In the genomic region with DNA sequence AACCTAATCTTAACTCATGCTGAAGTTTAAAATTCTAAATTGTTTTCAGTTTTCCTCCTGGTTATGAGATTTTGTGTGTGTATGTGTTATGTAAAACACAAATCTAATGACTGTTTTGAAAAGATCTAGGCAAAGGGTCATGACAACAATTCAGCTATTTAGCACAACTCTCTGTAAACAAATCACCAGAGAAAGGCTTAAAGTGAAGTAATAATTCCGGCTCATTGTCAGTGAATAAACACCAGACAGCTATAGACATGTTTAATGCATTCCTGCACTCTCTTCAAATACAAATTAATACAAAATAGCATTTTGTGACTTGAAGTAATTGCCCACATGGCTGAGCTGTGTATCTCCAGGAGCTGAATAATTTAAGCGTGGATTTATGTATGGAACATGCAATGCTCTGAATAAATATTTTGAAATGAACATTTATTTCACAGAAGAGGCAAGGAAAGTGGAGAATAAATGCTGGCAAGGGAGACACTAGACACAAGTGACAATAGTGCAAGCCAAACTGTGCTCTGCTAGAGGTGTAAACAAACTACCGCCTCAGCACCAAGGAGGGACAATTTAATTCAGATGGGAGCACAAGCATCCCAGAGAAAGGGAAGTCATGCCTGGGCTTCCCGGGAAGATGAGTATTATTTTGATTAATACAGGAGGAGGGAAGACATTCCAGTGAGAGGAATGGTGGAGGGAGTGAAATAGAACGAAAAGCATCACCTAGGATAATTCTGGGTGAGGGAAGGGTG, we compare ENCODE assay signal across 7 cellular contexts.
A peak's percentile ranks its signal among the peaks of the same experiment; 100 is the strongest.
DNase-seq lines count a peak whose midpoint lies in the region; ATAC-seq lines count a peak whose summit lies in the region.

No MANE protein-coding gene starts in this region.

- H3K27ac Mint-ChIP-seq in activated naive CD8-positive, alpha-beta T cell treated with anti-CD3 and anti-CD28 coated beads for 36 hours = peak overlapping the region; percentile 91
- H3K27ac Mint-ChIP-seq in immature natural killer cell = peak overlapping the region; percentile 88 to 98 (median 95)
- H3K27ac Mint-ChIP-seq in stimulated activated naive CD8-positive, alpha-beta T cell treated with anti-CD3 and anti-CD28 coated beads, Interleukin-15, amount 100 ng/mL, for 72 hours = peak overlapping the region; percentile 65 to 84

- peak; percentile 8 for ATAC-seq in HG03439 (IDR thresholded peaks at IDR 0.05; ENCODE audit: unreplicated experiment)
- ATAC-seq in stimulated activated naive CD8-positive, alpha-beta T cell treated with anti-CD3 and anti-CD28 coated beads, Interleukin-15, amount 100 ng/mL, for 72 hours = no peak
- ATAC-seq in GM18909 (IDR thresholded peaks at IDR 0.05; ENCODE audit: poor library complexity, unreplicated experiment) = no peak
- ATAC-seq in GM21786 (IDR thresholded peaks at IDR 0.05; ENCODE audit: unreplicated experiment) = no peak

- H3K9me3 Mint-ChIP-seq in activated naive CD8-positive, alpha-beta T cell treated with anti-CD3 and anti-CD28 coated beads for 36 hours = peaks cover 17% of the 10 kb centered on the region
- H3K9me3 Mint-ChIP-seq in immature natural killer cell = peaks cover 10 to 26% (median 20%) of the 10 kb centered on the region in 6 donors
- H3K9me3 Mint-ChIP-seq in stimulated activated naive CD8-positive, alpha-beta T cell treated with anti-CD3 and anti-CD28 coated beads, Interleukin-15, amount 100 ng/mL, for 72 hours = peaks cover 22 to 29% of the 10 kb centered on the region in 2 donors

- H3K36me3 Mint-ChIP-seq in activated naive CD8-positive, alpha-beta T cell treated with anti-CD3 and anti-CD28 coated beads for 36 hours = peaks cover 7% of the 10 kb centered on the region
- peaks cover 13 to 17% (median 16%) of the 10 kb centered on the region in 3 donors for H3K36me3 Mint-ChIP-seq in immature natural killer cell

- H3K27me3 Mint-ChIP-seq in activated naive CD8-positive, alpha-beta T cell treated with anti-CD3 and anti-CD28 coated beads for 36 hours = no peaks in the 10 kb centered on the region
- H3K27me3 Mint-ChIP-seq in immature natural killer cell (ENCODE audit: low read depth in 3 of 3) = peaks cover 0 to 3% (median 2%) of the 10 kb centered on the region in 3 donors
- H3K27me3 Mint-ChIP-seq in stimulated activated naive CD8-positive, alpha-beta T cell treated with anti-CD3 and anti-CD28 coated beads, Interleukin-15, amount 100 ng/mL, for 72 hours = no peaks in the 10 kb centered on the region

- H3K4me1 Mint-ChIP-seq in activated naive CD8-positive, alpha-beta T cell treated with anti-CD3 and anti-CD28 coated beads for 36 hours = peaks cover 18% of the 10 kb centered on the region
- H3K4me1 Mint-ChIP-seq in immature natural killer cell = peaks cover 21 to 24% of the 10 kb centered on the region in 2 donors
- H3K4me1 Mint-ChIP-seq in stimulated activated naive CD8-positive, alpha-beta T cell treated with anti-CD3 and anti-CD28 coated beads, Interleukin-15, amount 100 ng/mL, for 72 hours = peaks cover 22% of the 10 kb centered on the region

- no peak for DNase-seq in activated naive CD8-positive, alpha-beta T cell treated with anti-CD3 and anti-CD28 coated beads for 36 hours
- DNase-seq in immature natural killer cell (no peak), NCI-H82 (lab: John Stamatoyannopoulos, UW) (no peak)
- no peak for DNase-seq in stimulated activated naive CD8-positive, alpha-beta T cell treated with anti-CD3 and anti-CD28 coated beads, Interleukin-15, amount 100 ng/mL, for 72 hours

- H3K4me3 Mint-ChIP-seq in activated naive CD8-positive, alpha-beta T cell treated with anti-CD3 and anti-CD28 coated beads for 36 hours = peak overlapping the region; percentile 71
- H3K4me3 Mint-ChIP-seq in immature natural killer cell = peak overlapping the region; percentile 62 to 85 (median 83)
- H3K4me3 Mint-ChIP-seq in stimulated activated naive CD8-positive, alpha-beta T cell treated with anti-CD3 and anti-CD28 coated beads, Interleukin-15, amount 100 ng/mL, for 72 hours = peak overlapping the region; percentile 65 to 67
